ENCODE assay signal across 14 cellular contexts in genomic region chr5:150500905-150501304, GRCh38. TPM values are rescaled to one million over a fixed set of nuclear protein-coding genes. Genes with fewer than 3 reads are reported as not detected.
A peak's percentile ranks its signal among the peaks of the same experiment; 100 is the strongest.
DNase-seq lines count a peak whose midpoint lies in the region; TF ChIP-seq lines count a peak whose summit lies in the region.
"Had no signal": no experiment of that assay in that cellular context is flagged by ENCODE, and none has a peak within 500 bp of the region (broad histone marks: within the 10 kb centered on the region; RNA-seq: fewer than 3 reads in every experiment).

No MANE protein-coding gene starts in this region.

- H3K9ac ChIP-seq in subcutaneous abdominal adipose tissue (ENCODE audit: low read length in 5 of 5) = no peak overlapping the region

- H3K4me1 ChIP-seq in subcutaneous abdominal adipose tissue (ENCODE audit: control insufficient read depth in 5 of 5, insufficient read depth in 5 of 5, low read length in 5 of 5) = peaks cover 35 to 98% (median 95%) of the 10 kb centered on the region in 5 donors

- no peak for TF ChIP-seq CTCF in chondrocyte (IDR thresholded peaks at IDR 0.05)
- TF ChIP-seq CTCF in WERI-Rb-1 (IDR thresholded peaks at IDR 0.05; ENCODE audit: low read depth, low read length) = no peak

- no peaks in the 10 kb centered on the region for H3K27me3 Mint-ChIP-seq in chondrocyte (ENCODE audit: low read depth)
- H3K27me3 Mint-ChIP-seq in T-helper 2 cell treated with Interferon-gamma antibody and Interleukin-4, amounts not matched to agents 5 μg/mL and 100 μg/mL, for 36 hours (ENCODE audit: low read depth) = no peaks in the 10 kb centered on the region
- H3K27me3 Mint-ChIP-seq: activated CD8-positive, alpha-beta memory T cell treated with anti-CD3 and anti-CD28 coated beads, Interleukin-2, amount 10 ng/mL, durations not matched to agents 7 days and 5 days; activated naive CD4-positive, alpha-beta T cell treated with anti-CD3 and anti-CD28 coated beads, Interleukin-2, amount 50 U/mL, for 24 hours had no signal

- H3K4me3 ChIP-seq in subcutaneous abdominal adipose tissue (ENCODE audit: low read depth in 1 of 5, low read length in 5 of 5) (no peak overlapping the region), WERI-Rb-1 (ENCODE audit: low read depth, low read length) (no peak overlapping the region)

- peaks cover 10% of the 10 kb centered on the region for H3K36me3 Mint-ChIP-seq in chondrocyte (ENCODE audit: low read depth)
- H3K36me3 Mint-ChIP-seq in T-helper 2 cell treated with Interferon-gamma antibody and Interleukin-4, amounts not matched to agents 5 μg/mL and 100 μg/mL, for 36 hours (ENCODE audit: low read depth) = no peaks in the 10 kb centered on the region
- H3K36me3 Mint-ChIP-seq: activated CD8-positive, alpha-beta memory T cell treated with anti-CD3 and anti-CD28 coated beads, Interleukin-2, amount 10 ng/mL, durations not matched to agents 7 days and 5 days; activated naive CD4-positive, alpha-beta T cell treated with anti-CD3 and anti-CD28 coated beads, Interleukin-2, amount 50 U/mL, for 24 hours; natural killer cell had no signal

- no peaks in the 10 kb centered on the region for H3K9me3 ChIP-seq in subcutaneous abdominal adipose tissue (ENCODE audit: control insufficient read depth in 5 of 5, low read length in 5 of 5)
- H3K9me3 ChIP-seq in WERI-Rb-1 (ENCODE audit: severe bottlenecking) = no peaks in the 10 kb centered on the region

- H3K27ac ChIP-seq in subcutaneous abdominal adipose tissue (ENCODE audit: low read depth, low read length) (peak overlapping the region; percentile 91), WERI-Rb-1 (no peak overlapping the region)
- H3K27ac ChIP-seq: VCaP had no signal

- H3K9me3 Mint-ChIP-seq in chondrocyte (ENCODE audit: low read depth) = no peaks in the 10 kb centered on the region
- no peaks in the 10 kb centered on the region for H3K9me3 Mint-ChIP-seq in T-helper 2 cell treated with Interferon-gamma antibody and Interleukin-4, amounts not matched to agents 5 μg/mL and 100 μg/mL, for 36 hours
- H3K9me3 Mint-ChIP-seq: activated naive CD4-positive, alpha-beta T cell treated with anti-CD3 and anti-CD28 coated beads, Interleukin-2, amount 50 U/mL, for 24 hours; natural killer cell had no signal

- peak overlapping the region; percentile 82 for H3K27ac Mint-ChIP-seq in chondrocyte (ENCODE audit: unreplicated experiment)
- no peak overlapping the region for H3K27ac Mint-ChIP-seq in T-helper 2 cell treated with Interferon-gamma antibody and Interleukin-4, amounts not matched to agents 5 μg/mL and 100 μg/mL, for 36 hours
- H3K27ac Mint-ChIP-seq: activated CD8-positive, alpha-beta memory T cell treated with anti-CD3 and anti-CD28 coated beads, Interleukin-2, amount 10 ng/mL, durations not matched to agents 7 days and 5 days; activated naive CD4-positive, alpha-beta T cell treated with anti-CD3 and anti-CD28 coated beads, Interleukin-2, amount 50 U/mL, for 24 hours; natural killer cell had no signal

- peaks cover 0 to 5% (median 0%) of the 10 kb centered on the region in 5 donors for H3K36me3 ChIP-seq in subcutaneous abdominal adipose tissue (ENCODE audit: control insufficient read depth in 5 of 5, insufficient read depth in 5 of 5, low read length in 5 of 5)
- H3K36me3 ChIP-seq in WERI-Rb-1 = peaks cover 25% of the 10 kb centered on the region

- H3K27me3 ChIP-seq in subcutaneous abdominal adipose tissue (ENCODE audit: control insufficient read depth in 5 of 5, insufficient read depth in 4 of 5, low read length in 5 of 5) (no peaks in the 10 kb centered on the region), WERI-Rb-1 (ENCODE audit: insufficient read depth, low read depth, severe bottlenecking) (no peaks in the 10 kb centered on the region)

- H3K4me1 Mint-ChIP-seq in chondrocyte (ENCODE audit: low read depth) = peaks cover 96% of the 10 kb centered on the region
- H3K4me1 Mint-ChIP-seq in T-helper 2 cell treated with Interferon-gamma antibody and Interleukin-4, amounts not matched to agents 5 μg/mL and 100 μg/mL, for 36 hours (ENCODE audit: low read depth) = no peaks in the 10 kb centered on the region
- H3K4me1 Mint-ChIP-seq: activated CD8-positive, alpha-beta memory T cell treated with anti-CD3 and anti-CD28 coated beads, Interleukin-2, amount 10 ng/mL, durations not matched to agents 7 days and 5 days; activated naive CD4-positive, alpha-beta T cell treated with anti-CD3 and anti-CD28 coated beads, Interleukin-2, amount 50 U/mL, for 24 hours; natural killer cell had no signal

- peak; percentile 46 for DNase-seq in NCI-H1048 (lab: John Stamatoyannopoulos, UW)
- DNase-seq in chondrocyte (ENCODE audit: low spot score) = no peak
- DNase-seq in medulla oblongata (ENCODE audit: extremely low spot score) = peak; percentile 79
- no peak for DNase-seq in T-helper 2 cell treated with Interferon-gamma antibody and Interleukin-4, amounts not matched to agents 5 μg/mL and 100 μg/mL, for 36 hours (ENCODE audit: low spot score)
- DNase-seq in NCI-H2107 treated with DMSO at 0.1 percent for 48 hours (lab: John Stamatoyannopoulos, UW; ENCODE audit: unreplicated experiment) = no peak
- no peak for DNase-seq in WERI-Rb-1
- DNase-seq in germinal center (ENCODE audit: low spot score) = no peak
- DNase-seq: activated CD8-positive, alpha-beta memory T cell treated with anti-CD3 and anti-CD28 coated beads, Interleukin-2, amount 10 ng/mL, durations not matched to agents 7 days and 5 days; natural killer cell; NCI-H146; NCI-H774 had no signal

- no peak overlapping the region for H3K4me3 Mint-ChIP-seq in chondrocyte (ENCODE audit: unreplicated experiment)
- no peak overlapping the region for H3K4me3 Mint-ChIP-seq in T-helper 2 cell treated with Interferon-gamma antibody and Interleukin-4, amounts not matched to agents 5 μg/mL and 100 μg/mL, for 36 hours
- H3K4me3 Mint-ChIP-seq: activated CD8-positive, alpha-beta memory T cell treated with anti-CD3 and anti-CD28 coated beads, Interleukin-2, amount 10 ng/mL, durations not matched to agents 7 days and 5 days; activated naive CD4-positive, alpha-beta T cell treated with anti-CD3 and anti-CD28 coated beads, Interleukin-2, amount 50 U/mL, for 24 hours; natural killer cell had no signal

RNA-seq across cellular contexts. Expression of gene NDST1, which starts 7.0 kb away (rescaled TPM):
- 223 to 229 TPM (median 228 TPM) in 3 replicates for total RNA-seq in chondrocyte

RNA-seq across cellular contexts. Expression of gene RPS14, which starts 51.4 kb away (rescaled TPM):
- 1,092 to 1,234 TPM (median 1,121 TPM) in 3 replicates for total RNA-seq in chondrocyte

Comparison
In these comparisons a context has a peak if more than half of its experiments do, and no peak if none do; other contexts are left out.
1. DNase-seq: peak in NCI-H1048 (single experiment) and medulla oblongata (single experiment); none in chondrocyte (single experiment), T-helper 2 cell treated with Interferon-gamma antibody and Interleukin-4, amounts not matched to agents 5 μg/mL and 100 μg/mL, for 36 hours (single experiment), NCI-H2107 treated with DMSO at 0.1 percent for 48 hours (single experiment), WERI-Rb-1 (single experiment) and germinal center (single experiment).